Comparison of ENCODE assay signal across 9 cellular contexts in genomic region chr1:153426809-153427208, GRCh38. TPM values are rescaled to one million over a fixed set of nuclear protein-coding genes. Genes with fewer than 3 reads are reported as not detected.
"Had no signal": no experiment of that assay in that cellular context is flagged by ENCODE, and none has a peak within 500 bp of the region (broad histone marks: within the 10 kb centered on the region; RNA-seq: fewer than 3 reads in every experiment).

No MANE protein-coding gene starts in this region.

- H3K4me3 ChIP-seq: GM23248, K562 had no signal

- ATAC-seq: K562 had no signal

- H3K27ac ChIP-seq: GM23248 had no signal

- DNase-seq: GM23248, GOT3, H7, HCEC 1CT, IMR-90, KG1 had no signal

RNA-seq across cellular contexts. Expression of gene S100A7A, which starts 10.5 kb away (rescaled TPM):
- total RNA-seq: GM23248, H4, H7, HT-29, IMR-90, K562 had no signal
- polyA plus RNA-seq: GM23248, IMR-90, K562 had no signal

RNA-seq across cellular contexts. Expression of gene S100A7, which starts 33.6 kb away (rescaled TPM):
- total RNA-seq: GM23248, H4, H7, HT-29, IMR-90, K562 had no signal
- polyA plus RNA-seq: GM23248, IMR-90, K562 had no signal

RNA-seq across cellular contexts. Expression of gene S100A8, which starts 35.9 kb away (rescaled TPM):
- total RNA-seq: GM23248, H4, H7, HT-29, IMR-90 had no signal
- polyA plus RNA-seq: GM23248, IMR-90 had no signal

RNA-seq across cellular contexts. Expression of gene S100A12, which starts 51.4 kb away (rescaled TPM):
- total RNA-seq: GM23248, H4, H7, HT-29, IMR-90, K562 had no signal
- polyA plus RNA-seq: GM23248, IMR-90, K562 had no signal
